Comparison of ENCODE assay signal across 8 cellular contexts in genomic region chr3:111737712-111738097, GRCh38.
DNase-seq lines count a peak whose midpoint lies in the region; ATAC-seq and TF ChIP-seq lines count a peak whose summit lies in the region.
"Had no signal": no experiment of that assay in that cellular context is flagged by ENCODE, and none has a peak within 500 bp of the region (broad histone marks: within the 10 kb centered on the region; RNA-seq: fewer than 3 reads in every experiment).

No MANE protein-coding gene starts in this region.

- H3K27ac ChIP-seq in thyroid gland, result peak overlapping the region; percentile 40 to 68 (median 63)

- peaks cover 5 to 42% of the 10 kb centered on the region in 2 donors for H3K4me1 ChIP-seq in thyroid gland

- ATAC-seq in GM21528 (IDR thresholded peaks at IDR 0.05; ENCODE audit: low FRiP score, unreplicated experiment), result peak; percentile 71
- no peak for ATAC-seq in GM21619 (IDR thresholded peaks at IDR 0.05; ENCODE audit: unreplicated experiment)

- intact Hi-C loops in thyroid gland (cut with DNase I), result no loop called here

- DNase-seq in LHCN-M2 (ENCODE audit: low read depth) (peak; percentile 93), glomerular visceral epithelial cell (ENCODE audit: extremely low spot score) (peak; percentile 92), thyroid gland (peak; percentile 32 to 35), NCI-H1436 treated with DMSO at 0.1 percent for 48 hours (lab: John Stamatoyannopoulos, UW) (no peak), NCI-H748 treated with DMSO at 0.1 percent for 48 hours (lab: John Stamatoyannopoulos, UW) (no peak)

- 30 to 44% methylated on average over 3 of the region's 3 CpGs for WGBS in thyroid gland, 2 donors

- TF ChIP-seq POLR2A in thyroid gland (IDR thresholded peaks at IDR 0.05), result no peak

- no peaks in the 10 kb centered on the region for H3K9me3 ChIP-seq in thyroid gland

- TF ChIP-seq CTCF in thyroid gland (IDR thresholded peaks at IDR 0.05), result no peak

- H3K27me3 ChIP-seq in thyroid gland, result no peaks in the 10 kb centered on the region

- no peaks in the 10 kb centered on the region for H3K36me3 ChIP-seq in thyroid gland

- H3K4me3 ChIP-seq in thyroid gland (replicated peaks in 1 of 3), result no peak overlapping the region
- H3K4me3 ChIP-seq: skin epidermis had no signal

Comparison
In these comparisons a context has a peak if more than half of its experiments do, and no peak if none do; other contexts are left out.
1. DNase-seq: peak in LHCN-M2 (single experiment), glomerular visceral epithelial cell (single experiment) and thyroid gland (2 of 2); none in NCI-H1436 treated with DMSO at 0.1 percent for 48 hours (single experiment) and NCI-H748 treated with DMSO at 0.1 percent for 48 hours (single experiment).